In the genomic region with DNA sequence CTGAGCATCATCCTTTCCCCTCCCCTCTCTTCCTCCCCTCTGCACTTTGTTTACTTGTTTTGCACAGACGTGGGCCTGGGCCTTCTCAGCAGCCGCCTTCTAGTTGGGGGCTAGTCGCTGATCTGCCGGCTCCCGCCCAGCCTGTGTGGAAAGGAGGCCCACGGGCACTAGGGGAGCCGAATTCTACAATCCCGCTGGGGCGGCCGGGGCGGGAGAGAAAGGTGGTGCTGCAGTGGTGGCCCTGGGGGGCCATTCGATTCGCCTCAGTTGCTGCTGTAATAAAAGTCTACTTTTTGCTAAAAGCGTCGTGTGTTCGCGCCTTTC, we compare ENCODE assay signal across 1 cellular context.
TF ChIP-seq lines count a peak whose summit lies in the region.

No MANE protein-coding gene starts in this region.

TF ChIP-seq in liver, 16 proteins besides CTCF, POLR2A, EP300 and RAD21 (continued from another document):
- TF ChIP-seq REST (IDR thresholded peaks at IDR 0.05) (no peak), TAF1 (conservative IDR thresholded peaks at IDR 0.05) (no peak), NR2F2 (IDR thresholded peaks at IDR 0.05) (no peak), FOXA2 (IDR thresholded peaks at IDR 0.05) (no peak), YY1 (IDR thresholded peaks at IDR 0.05) (no peak), HNF4A (conservative IDR thresholded peaks at IDR 0.05) (no peak), JUND (IDR thresholded peaks at IDR 0.05) (no peak), HNF4G (IDR thresholded peaks at IDR 0.05) (no peak)
- TF ChIP-seq, protein P1, sequence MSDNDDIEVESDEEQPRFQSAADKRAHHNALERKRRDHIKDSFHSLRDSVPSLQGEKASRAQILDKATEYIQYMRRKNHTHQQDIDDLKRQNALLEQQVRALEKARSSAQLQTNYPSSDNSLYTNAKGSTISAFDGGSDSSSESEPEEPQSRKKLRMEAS (IDR thresholded peaks at IDR 0.05): no peak
- TF ChIP-seq, protein P2, sequence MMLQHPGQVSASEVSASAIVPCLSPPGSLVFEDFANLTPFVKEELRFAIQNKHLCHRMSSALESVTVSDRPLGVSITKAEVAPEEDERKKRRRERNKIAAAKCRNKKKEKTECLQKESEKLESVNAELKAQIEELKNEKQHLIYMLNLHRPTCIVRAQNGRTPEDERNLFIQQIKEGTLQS (IDR thresholded peaks at IDR 0.05): no peak
